23 cellular contexts compared by ENCODE assay signal in genomic region chr1:6996371-6996770, GRCh38.
DNase-seq lines count a peak whose midpoint lies in the region; ATAC-seq, FAIRE-seq and TF ChIP-seq lines count a peak whose summit lies in the region.
"Had no signal": no experiment of that assay in that cellular context is flagged by ENCODE, and none has a peak within 500 bp of the region (broad histone marks: within the 10 kb centered on the region; RNA-seq: fewer than 3 reads in every experiment).

No MANE protein-coding gene starts in this region.

- ATAC-seq in activated naive CD8-positive, alpha-beta T cell treated with anti-CD3 and anti-CD28 coated beads, Interleukin-2, amount 50 U/mL, for 24 hours: peak; percentile 91
- ATAC-seq in HG03039 (IDR thresholded peaks at IDR 0.05; ENCODE audit: unreplicated experiment) (no peak), GM18907 (IDR thresholded peaks at IDR 0.05; ENCODE audit: unreplicated experiment) (no peak), GM21423 (IDR thresholded peaks at IDR 0.05; ENCODE audit: unreplicated experiment) (no peak)

- no peaks in the 10 kb centered on the region for H3K36me3 ChIP-seq in Karpas-422 (ENCODE audit: insufficient read depth, low read length)
- H3K36me3 ChIP-seq: BE2C, colonic mucosa, prostate gland, thyroid gland had no signal

- H3K9me2 ChIP-seq in Karpas-422 (replicated peaks; ENCODE audit: insufficient read depth, low read length): no peaks in the 10 kb centered on the region

- no peaks in the 10 kb centered on the region for H3K36me3 Mint-ChIP-seq in activated naive CD8-positive, alpha-beta T cell treated with anti-CD3 and anti-CD28 coated beads, Interleukin-2, amount 50 U/mL, for 24 hours (ENCODE audit: low read depth)

- peaks cover 20% of the 10 kb centered on the region for H3K4me1 Mint-ChIP-seq in activated naive CD8-positive, alpha-beta T cell treated with anti-CD3 and anti-CD28 coated beads, Interleukin-2, amount 50 U/mL, for 24 hours

- peak overlapping the region; percentile 72 for H3K27ac ChIP-seq in Karpas-422 (ENCODE audit: low read length)
- H3K27ac ChIP-seq: 22Rv1, colonic mucosa, HL-60, prostate gland, RWPE1, thyroid gland, VCaP had no signal

- H4K20me1 ChIP-seq in Karpas-422 (ENCODE audit: insufficient read depth, low read depth, low read length): peaks cover 4% of the 10 kb centered on the region; the same call in 1 of the 2 replicates

- no peak for TF ChIP-seq POLR2A in GM12892 (IDR thresholded peaks at IDR 0.05; ENCODE audit: low read depth, low read length)

- no peak overlapping the region for H3K4me3 Mint-ChIP-seq in activated naive CD8-positive, alpha-beta T cell treated with anti-CD3 and anti-CD28 coated beads, Interleukin-2, amount 50 U/mL, for 24 hours

- peak overlapping the region; percentile 34 for H3K9ac ChIP-seq in Karpas-422 (ENCODE audit: low read length)

- peak overlapping the region; percentile 61 for H3K4me2 ChIP-seq in Karpas-422 (ENCODE audit: low read depth, low read length, poor library complexity, severe bottlenecking)
- H3K4me2 ChIP-seq: smooth muscle cell had no signal

- peaks cover 20% of the 10 kb centered on the region for H3K4me1 ChIP-seq in Karpas-422 (ENCODE audit: low read length)
- H3K4me1 ChIP-seq: BE2C, colonic mucosa, prostate gland, thyroid gland had no signal

- H3K79me2 ChIP-seq in Karpas-422 (ENCODE audit: low read length): no peaks in the 10 kb centered on the region

- peak; percentile 42 for DNase-seq in NOMO-1 treated with DMSO at 0.1 percent for 48 hours (lab: John Stamatoyannopoulos, UW; ENCODE audit: unreplicated experiment)
- no peak for DNase-seq in NOMO-1 treated with dmso at 0.1 percent for 144 hours (lab: John Stamatoyannopoulos, UW; ENCODE audit: unreplicated experiment)
- DNase-seq in GM12892 (ENCODE audit: insufficient read length): no peak
- DNase-seq in Karpas-422: peak; percentile 75
- no peak for DNase-seq in activated naive CD8-positive, alpha-beta T cell treated with anti-CD3 and anti-CD28 coated beads, Interleukin-2, amount 50 U/mL, for 24 hours
- DNase-seq: BE2C, colonic mucosa, hypothalamus, midbrain, NCI-H1436 treated with DMSO at 0.1 percent for 48 hours, NCI-H226, SW 1271, thyroid gland had no signal

- no peaks in the 10 kb centered on the region; the same call in 1 of the 2 replicates for H3K27me3 ChIP-seq in Karpas-422 (ENCODE audit: low read length)
- H3K27me3 ChIP-seq: BE2C, colonic mucosa, thyroid gland had no signal

- peaks cover 15% of the 10 kb centered on the region for H3K9me3 Mint-ChIP-seq in activated naive CD8-positive, alpha-beta T cell treated with anti-CD3 and anti-CD28 coated beads, Interleukin-2, amount 50 U/mL, for 24 hours

- no peak overlapping the region for H3K27ac Mint-ChIP-seq in activated naive CD8-positive, alpha-beta T cell treated with anti-CD3 and anti-CD28 coated beads, Interleukin-2, amount 50 U/mL, for 24 hours

- peaks cover 2% of the 10 kb centered on the region; the same call in 1 of the 2 replicates for H3K9me3 ChIP-seq in Karpas-422 (ENCODE audit: low read length)
- H3K9me3 ChIP-seq: BE2C, colonic mucosa, prostate gland, thyroid gland had no signal

- H3K27me3 Mint-ChIP-seq in activated naive CD8-positive, alpha-beta T cell treated with anti-CD3 and anti-CD28 coated beads, Interleukin-2, amount 50 U/mL, for 24 hours: peaks cover 27% of the 10 kb centered on the region

- H2AFZ ChIP-seq in Karpas-422 (ENCODE audit: low read length): no peak overlapping the region

- FAIRE-seq in GM12892 (lab: Jason Lieb, UNC): peak; percentile 9
- FAIRE-seq: H1 had no signal

- peak overlapping the region; percentile 18; the same call in 1 of the 2 replicates for H3K4me3 ChIP-seq in Karpas-422 (ENCODE audit: low read length)
- H3K4me3 ChIP-seq: colonic mucosa, prostate gland, smooth muscle cell, thyroid gland had no signal

Comparison
In these comparisons a context has a peak if more than half of its experiments do, and no peak if none do; other contexts are left out.
1. DNase-seq: peak in NOMO-1 treated with DMSO at 0.1 percent for 48 hours (single experiment) and Karpas-422 (single experiment); none in NOMO-1 treated with dmso at 0.1 percent for 144 hours (single experiment), GM12892 (single experiment) and activated naive CD8-positive, alpha-beta T cell treated with anti-CD3 and anti-CD28 coated beads, Interleukin-2, amount 50 U/mL, for 24 hours (single experiment).